Comparison of ENCODE assay signal across 15 cellular contexts in the genomic region with DNA sequence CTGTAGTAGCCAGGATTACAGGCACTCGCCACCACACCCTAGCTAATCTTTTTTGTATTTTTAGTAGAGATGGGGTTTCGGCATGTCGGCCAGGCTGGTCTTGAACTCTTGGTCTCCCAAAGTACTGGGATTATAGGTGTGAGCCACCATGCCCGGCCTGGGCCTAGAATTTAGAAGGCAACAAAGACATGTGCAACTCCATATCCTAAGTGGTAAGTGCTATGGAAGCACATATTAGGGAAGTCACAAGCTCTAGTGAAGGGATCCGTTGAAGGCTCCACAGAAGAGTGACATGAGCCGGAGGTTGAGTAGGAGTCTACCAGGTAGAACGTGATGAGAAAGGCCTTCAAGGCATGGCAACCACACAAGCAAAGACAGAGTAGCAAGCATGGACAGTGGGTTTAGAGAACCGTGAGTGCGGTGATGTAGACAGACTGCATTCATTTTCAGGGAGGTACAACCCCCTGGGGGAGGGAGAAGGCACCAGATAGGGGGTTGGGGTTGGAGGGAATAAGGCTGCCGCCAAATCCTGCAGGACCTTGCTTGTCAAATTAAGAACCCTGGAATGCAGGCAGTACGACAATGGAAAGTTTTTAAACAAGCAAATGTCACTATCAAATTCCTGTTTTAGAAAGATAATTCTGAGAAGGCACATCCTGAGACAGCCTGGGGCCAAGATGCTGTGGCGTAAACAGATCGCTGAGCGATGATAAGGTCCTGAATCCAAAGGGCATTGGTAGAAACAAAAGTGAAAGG. TPM values are rescaled to one million over a fixed set of nuclear protein-coding genes. Genes with fewer than 3 reads are reported as not detected.
A peak's percentile ranks its signal among the peaks of the same experiment; 100 is the strongest.
DNase-seq lines count a peak whose midpoint lies in the region; ATAC-seq, FAIRE-seq and TF ChIP-seq lines count a peak whose summit lies in the region.
"Had no signal": no experiment of that assay in that cellular context is flagged by ENCODE, and none has a peak within 500 bp of the region (broad histone marks: within the 10 kb centered on the region; RNA-seq: fewer than 3 reads in every experiment).

No MANE protein-coding gene starts in this region.

- no peaks in the 10 kb centered on the region for H3K36me3 Mint-ChIP-seq in activated T-helper 1 cell treated with anti-CD3 and anti-CD28 coated beads, Interleukin-12 subunit alpha, Interleukin-12 subunit beta, Interleukin-2, Interleukin-4 antibody, amounts not matched to agents 30 ng/mL and 10 ng/mL and 1 ng/mL, durations not matched to agents 14 hours and 24 hours and 36 hours (ENCODE audit: low read depth)
- H3K36me3 Mint-ChIP-seq: activated naive CD4-positive, alpha-beta T cell treated with anti-CD3 and anti-CD28 coated beads, Interleukin-2, amount 50 U/mL, for 24 hours had no signal

- no peaks in the 10 kb centered on the region for H3K9me2 ChIP-seq in HCT116 (ENCODE audit: insufficient read depth)

- H3K4me2 ChIP-seq in HCT116 (ENCODE audit: low read length) (no peak overlapping the region), keratinocyte (ENCODE audit: control insufficient read depth, extremely low read depth, insufficient read depth, low read depth, low read length) (peak overlapping the region; percentile 80), smooth muscle cell (peak overlapping the region; percentile 43)

- DNase-seq in HCT116 (ENCODE audit: low read depth, low spot score) (no peak), body of pancreas (no peak), keratinocyte (ENCODE audit: low read depth, low spot score) (no peak), smooth muscle cell (lab: John Stamatoyannopoulos, UW; ENCODE audit: unreplicated experiment) (no peak), hippocampal formation (lab: John Stamatoyannopoulos, UW) (no peak), head of caudate nucleus (no peak)
- DNase-seq in activated T-helper 1 cell treated with anti-CD3 and anti-CD28 coated beads, Interleukin-12 subunit alpha, Interleukin-12 subunit beta, Interleukin-2, Interleukin-4 antibody, amounts not matched to agents 30 ng/mL and 10 ng/mL and 1 ng/mL, durations not matched to agents 14 hours and 24 hours and 36 hours (ENCODE audit: low spot score) = no peak
- DNase-seq: activated CD8-positive, alpha-beta memory T cell treated with anti-CD3 and anti-CD28 coated beads for 24 hours; GF-D8; NCI-H2081 treated with DMSO at 0.1 percent for 48 hours; nucleus accumbens; T-helper 1 cell had no signal

- H2AFZ ChIP-seq in HCT116 (ENCODE audit: low read depth, low read length, poor library complexity, severe bottlenecking) (no peak overlapping the region), keratinocyte (ENCODE audit: control insufficient read depth, low read length) (peak overlapping the region; percentile 59), smooth muscle cell (ENCODE audit: low read depth) (no peak overlapping the region)

- intact Hi-C loops in HCT116 (cut with micrococcal nuclease) (no loop called here), body of pancreas (cut with DNase I) (no loop called here), head of caudate nucleus (cut with DNase I) (no loop called here)
- intact Hi-C loops in activated T-helper 1 cell treated with anti-CD3 and anti-CD28 coated beads, Interleukin-12 subunit alpha, Interleukin-12 subunit beta, Interleukin-2, Interleukin-4 antibody, amounts not matched to agents 30 ng/mL and 10 ng/mL and 1 ng/mL, durations not matched to agents 14 hours and 24 hours and 36 hours (cut with micrococcal nuclease) = no loop called here

- peak overlapping the region; percentile 87 for H3K27ac ChIP-seq in HCT116 (ENCODE audit: low read depth, low read length)
- H3K27ac ChIP-seq in body of pancreas = peak overlapping the region in 3 of 4 donors; percentile 2 to 27 (median 21)
- peak overlapping the region; percentile 49 for H3K27ac ChIP-seq in keratinocyte (ENCODE audit: control insufficient read depth, insufficient read depth, low read length)
- H3K27ac ChIP-seq in smooth muscle cell (ENCODE audit: low read depth) = no peak overlapping the region
- H3K27ac ChIP-seq: C4-2B had no signal

- ATAC-seq in HCT116 (no peak), body of pancreas (no peak), GM18520 (IDR thresholded peaks at IDR 0.05; ENCODE audit: unreplicated experiment) (no peak)

- WGBS in body of pancreas, 2 donors = 64 to 75% methylated on average over 14 of the region's 14 CpGs
- WGBS in smooth muscle cell (ENCODE audit: low lambda C conversion rate) = 70% methylated on average over 14 of the region's 14 CpGs

- H3K27me3 ChIP-seq in HCT116 (ENCODE audit: insufficient read depth, low read length) (no peaks in the 10 kb centered on the region), body of pancreas (no peaks in the 10 kb centered on the region), keratinocyte (ENCODE audit: control insufficient read depth, extremely low read depth, insufficient read depth, low read length) (no peaks in the 10 kb centered on the region), smooth muscle cell (ENCODE audit: low read depth) (no peaks in the 10 kb centered on the region)

- dilution Hi-C loops in keratinocyte (cut with MboI; ENCODE audit: extremely low pct_ligation_motif_present, low sequenced_read_pairs) = no loop called here

- POLR2A ChIA-PET in HCT116 (lab: Charles Lee) = no interaction called here

- no peak overlapping the region for H3K9ac ChIP-seq in HCT116 (ENCODE audit: low read length)
- peak overlapping the region; percentile 51 for H3K9ac ChIP-seq in keratinocyte (ENCODE audit: control insufficient read depth, extremely low read depth, insufficient read depth, low read length)
- H3K9ac ChIP-seq in smooth muscle cell (ENCODE audit: low read depth) = no peak overlapping the region

- H3K4me3 Mint-ChIP-seq in activated T-helper 1 cell treated with anti-CD3 and anti-CD28 coated beads, Interleukin-12 subunit alpha, Interleukin-12 subunit beta, Interleukin-2, Interleukin-4 antibody, amounts not matched to agents 30 ng/mL and 10 ng/mL and 1 ng/mL, durations not matched to agents 14 hours and 24 hours and 36 hours = no peak overlapping the region
- H3K4me3 Mint-ChIP-seq: activated naive CD4-positive, alpha-beta T cell treated with anti-CD3 and anti-CD28 coated beads, Interleukin-2, amount 50 U/mL, for 24 hours had no signal

- peaks cover 79 to 94% of the 10 kb centered on the region in 2 experiments for H3K4me1 ChIP-seq in HCT116 (ENCODE audit: control insufficient read depth in 1 of 2, insufficient read depth in 2 of 2, low read length in 2 of 2)
- H3K4me1 ChIP-seq in body of pancreas = peaks cover 62% of the 10 kb centered on the region
- peaks cover 15% of the 10 kb centered on the region for H3K4me1 ChIP-seq in keratinocyte (ENCODE audit: control insufficient read depth, extremely low read depth, insufficient read depth, low read length)
- H3K4me1 ChIP-seq in smooth muscle cell (ENCODE audit: low read depth) = no peaks in the 10 kb centered on the region

- peak; percentile 65 for FAIRE-seq in keratinocyte (lab: Jason Lieb, UNC)

- TF ChIP-seq CTCF in HCT116 (IDR thresholded peaks at IDR 0.05 in 2 of 3, conservative IDR thresholded peaks at IDR 0.05 in 1 of 3; ENCODE audit: borderline replicate concordance in 1 of 3, insufficient read depth in 1 of 3, low read depth in 2 of 3, low read length in 2 of 3) (no peak), body of pancreas (IDR thresholded peaks at IDR 0.05) (no peak), keratinocyte (optimal IDR thresholded peaks at IDR 0.05 in 1 of 3, IDR thresholded peaks at IDR 0.05 in 1 of 3, conservative IDR thresholded peaks at IDR 0.05 in 1 of 3; ENCODE audit: extremely low read depth in 1 of 3, insufficient read depth in 2 of 3, low read length in 3 of 3) (no peak), smooth muscle cell (IDR thresholded peaks at IDR 0.05; ENCODE audit: borderline replicate concordance, insufficient read depth, poor library complexity, severe bottlenecking) (no peak)

- no peak overlapping the region for H3K27ac Mint-ChIP-seq in activated T-helper 1 cell treated with anti-CD3 and anti-CD28 coated beads, Interleukin-12 subunit alpha, Interleukin-12 subunit beta, Interleukin-2, Interleukin-4 antibody, amounts not matched to agents 30 ng/mL and 10 ng/mL and 1 ng/mL, durations not matched to agents 14 hours and 24 hours and 36 hours
- H3K27ac Mint-ChIP-seq: activated naive CD4-positive, alpha-beta T cell treated with anti-CD3 and anti-CD28 coated beads, Interleukin-2, amount 50 U/mL, for 24 hours had no signal

- H3K27me3 Mint-ChIP-seq in activated T-helper 1 cell treated with anti-CD3 and anti-CD28 coated beads, Interleukin-12 subunit alpha, Interleukin-12 subunit beta, Interleukin-2, Interleukin-4 antibody, amounts not matched to agents 30 ng/mL and 10 ng/mL and 1 ng/mL, durations not matched to agents 14 hours and 24 hours and 36 hours (ENCODE audit: insufficient read depth) = no peaks in the 10 kb centered on the region

- H4K20me1 ChIP-seq in HCT116 (ENCODE audit: insufficient read depth) = no peaks in the 10 kb centered on the region
- H4K20me1 ChIP-seq in keratinocyte (ENCODE audit: control insufficient read depth, extremely low read depth, insufficient read depth, low read length) = no peaks in the 10 kb centered on the region
- no peaks in the 10 kb centered on the region for H4K20me1 ChIP-seq in smooth muscle cell (ENCODE audit: low read depth)

- BruUV-seq in HCT116 (replicated peaks; lab: Mats Ljungman, UMichigan) = no TSS peak

- no peaks in the 10 kb centered on the region for H3F3A ChIP-seq in smooth muscle cell (ENCODE audit: low read depth)

- H3K9me3 ChIP-seq in HCT116 (ENCODE audit: control insufficient read depth in 1 of 2, insufficient read depth in 1 of 2, low read depth in 1 of 2, low read length in 2 of 2) = no peaks in the 10 kb centered on the region
- no peaks in the 10 kb centered on the region for H3K9me3 ChIP-seq in body of pancreas
- H3K9me3 ChIP-seq in keratinocyte (ENCODE audit: control insufficient read depth, low read depth, low read length) = no peaks in the 10 kb centered on the region
- H3K9me3 ChIP-seq in smooth muscle cell (replicated peaks; ENCODE audit: low read depth) = no peaks in the 10 kb centered on the region

- H3K9me3 Mint-ChIP-seq in activated T-helper 1 cell treated with anti-CD3 and anti-CD28 coated beads, Interleukin-12 subunit alpha, Interleukin-12 subunit beta, Interleukin-2, Interleukin-4 antibody, amounts not matched to agents 30 ng/mL and 10 ng/mL and 1 ng/mL, durations not matched to agents 14 hours and 24 hours and 36 hours = no peaks in the 10 kb centered on the region
- H3K9me3 Mint-ChIP-seq: activated naive CD4-positive, alpha-beta T cell treated with anti-CD3 and anti-CD28 coated beads, Interleukin-2, amount 50 U/mL, for 24 hours had no signal

- TF ChIP-seq POLR2A in HCT116 (IDR thresholded peaks at IDR 0.05; ENCODE audit: borderline replicate concordance, extremely low read depth, insufficient read depth, insufficient read length) = no peak
- no peak for TF ChIP-seq POLR2A in body of pancreas (IDR thresholded peaks at IDR 0.05)

- no peak for TF ChIP-seq RAD21 in HCT116 (IDR thresholded peaks at IDR 0.05; ENCODE audit: low read depth)

- CTCF ChIA-PET in HCT116 (lab: Charles Lee) = no interaction called here

- H3K4me3 ChIP-seq in HCT116 (replicated peaks in 1 of 2; ENCODE audit: low read depth in 1 of 2, low read length in 2 of 2) (no peak overlapping the region), body of pancreas (no peak overlapping the region), keratinocyte (ENCODE audit: control insufficient read depth in 2 of 3, extremely low read depth in 1 of 3, insufficient read depth in 2 of 3, low read depth in 1 of 3, low read length in 3 of 3) (peak overlapping the region; percentile 23 to 56 (median 53)), smooth muscle cell (no peak overlapping the region)

- peaks cover 35% of the 10 kb centered on the region for H3K4me1 Mint-ChIP-seq in activated T-helper 1 cell treated with anti-CD3 and anti-CD28 coated beads, Interleukin-12 subunit alpha, Interleukin-12 subunit beta, Interleukin-2, Interleukin-4 antibody, amounts not matched to agents 30 ng/mL and 10 ng/mL and 1 ng/mL, durations not matched to agents 14 hours and 24 hours and 36 hours (ENCODE audit: low read depth)

- RAD21 ChIA-PET in HCT116 (lab: Charles Lee; ENCODE audit: low non-redundant PET in 1 of 2, low total read pairs in 2 of 2, uncharacterized antibody in 2 of 2, unreplicated experiment in 2 of 2) = no interaction called here

- no peaks in the 10 kb centered on the region for H3K9me1 ChIP-seq in keratinocyte (ENCODE audit: control insufficient read depth, extremely low read depth, insufficient read depth, low read length)

- H3K79me2 ChIP-seq in HCT116 (ENCODE audit: insufficient read depth, low read length) (peaks cover 88% of the 10 kb centered on the region), keratinocyte (ENCODE audit: control insufficient read depth, insufficient read depth, low read length) (peaks cover 73% of the 10 kb centered on the region), smooth muscle cell (ENCODE audit: low read depth) (no peaks in the 10 kb centered on the region)

- H3K36me3 ChIP-seq in HCT116 (ENCODE audit: control insufficient read depth in 1 of 2, insufficient read depth in 2 of 2, low read length in 2 of 2) = no peaks in the 10 kb centered on the region
- H3K36me3 ChIP-seq in body of pancreas (replicated peaks in 1 of 2; ENCODE audit: insufficient read depth in 1 of 2, low read depth in 2 of 2) = no peaks in the 10 kb centered on the region
- peaks cover 0 to 4% of the 10 kb centered on the region in 2 experiments for H3K36me3 ChIP-seq in keratinocyte (ENCODE audit: control insufficient read depth in 2 of 2, extremely low read depth in 1 of 2, insufficient read depth in 2 of 2, low read length in 2 of 2)
- no peaks in the 10 kb centered on the region for H3K36me3 ChIP-seq in smooth muscle cell (ENCODE audit: low read depth)

RNA-seq across cellular contexts. Expression of gene ARHGAP18, which starts 50.2 kb away (rescaled TPM):
- total RNA-seq in HCT116 (2021; ENCODE audit: unreplicated experiment) (70.3 TPM), body of pancreas (10 to 100 TPM; 16.2 to 30.6 TPM), smooth muscle cell (9.6 and 10.7 TPM in 2 replicates)
- 20.1 and 25.5 TPM in 2 replicates for polyA plus RNA-seq in HCT116 (2012)
- polyA plus RNA-seq in keratinocyte (7.1 to 22.0 TPM (median 17.7 TPM) in 3 replicates), smooth muscle cell (3.2 and 3.5 TPM in 2 replicates)
- 2.6 TPM for polyA plus RNA-seq in keratinocyte (2011; ENCODE audit: low read depth)
- 8.0 and 12.3 TPM in 2 replicates for polyA plus RNA-seq in keratinocyte (2011; cell fraction: cytosol; rRNA removed)
- polyA plus RNA-seq in keratinocyte (2011; cell fraction: nucleus; rRNA removed) = 6.6 and 7.7 TPM in 2 replicates
- polyA plus RNA-seq in keratinocyte (2012; ENCODE audit: low replicate concordance) = 2.5 and 24.4 TPM in 2 replicates
- polyA minus RNA-seq in keratinocyte = 6.2 to 21.2 TPM (median 11.5 TPM) in 3 replicates
- 11.3 TPM for polyA minus RNA-seq in keratinocyte (2011; cell fraction: cytosol; rRNA and poly(A)+ RNA removed)
- polyA minus RNA-seq in keratinocyte (2011; cell fraction: nucleus; rRNA and poly(A)+ RNA removed) = 10.1 and 18.2 TPM in 2 replicates
- 3.8 and 5.0 TPM in 2 replicates for total RNA-seq in activated T-helper 1 cell treated with anti-CD3 and anti-CD28 coated beads, Interleukin-12 subunit alpha, Interleukin-12 subunit beta, Interleukin-2, Interleukin-4 antibody, amounts not matched to agents 30 ng/mL and 10 ng/mL and 1 ng/mL, durations not matched to agents 14 hours and 24 hours and 36 hours

Comparison
In these comparisons a context has a peak if more than half of its experiments do, and no peak if none do; other contexts are left out.
1. H3K4me3 ChIP-seq: peak in keratinocyte (3 of 3); none in HCT116 (0 of 2), body of pancreas (0 of 2) and smooth muscle cell (single experiment).